Comparison of ENCODE assay signal across 10 cellular contexts in the genomic region with DNA sequence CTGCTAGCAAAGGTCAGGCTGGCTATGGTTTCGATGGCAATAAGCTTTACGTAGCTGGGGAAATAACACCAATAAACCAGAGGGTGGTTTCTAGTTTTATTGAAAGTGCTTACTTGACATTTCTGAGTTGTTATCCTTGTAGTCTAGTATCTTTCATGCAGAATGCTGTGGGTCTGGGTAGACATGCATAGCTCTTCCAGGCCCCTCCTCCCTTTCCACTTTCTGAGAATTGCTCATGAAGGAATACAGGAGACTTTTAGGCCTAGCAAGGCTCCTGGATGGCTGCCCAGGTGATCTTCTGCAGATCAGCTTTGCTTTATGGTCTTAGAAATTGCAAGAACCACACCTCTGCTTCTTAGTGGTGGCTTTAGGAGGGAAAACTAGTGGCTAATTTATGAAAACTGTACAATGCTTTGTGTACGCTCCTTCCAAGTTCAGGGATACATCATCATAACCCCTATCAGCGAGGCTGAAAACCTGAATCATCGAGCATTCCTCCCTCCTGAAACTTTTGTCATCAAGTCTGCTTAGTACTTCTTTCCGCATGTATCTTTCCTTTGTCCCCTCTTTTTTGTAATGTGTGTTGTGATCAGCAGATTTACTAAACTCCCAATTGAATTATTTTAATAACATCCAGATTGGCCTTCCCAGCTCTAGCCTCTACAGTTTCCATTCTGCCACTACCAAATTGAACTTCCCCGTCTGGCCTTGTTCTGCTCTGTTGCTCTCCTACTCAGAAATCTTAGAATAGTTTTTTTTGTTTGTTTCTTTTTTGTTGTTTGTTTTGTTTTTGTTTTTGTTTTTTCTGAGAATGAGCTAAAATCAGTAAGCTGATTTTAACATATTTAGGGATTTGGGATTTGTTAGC.
DNase-seq lines count a peak whose midpoint lies in the region; ATAC-seq and TF ChIP-seq lines count a peak whose summit lies in the region.
"Had no signal": no experiment of that assay in that cellular context is flagged by ENCODE, and none has a peak within 500 bp of the region (broad histone marks: within the 10 kb centered on the region; RNA-seq: fewer than 3 reads in every experiment).

No MANE protein-coding gene starts in this region.

- CTCF ChIA-PET in CD8-positive, alpha-beta T cell (lab: Charles Lee) = interaction anchor here (1.1 to 1.4 kb wide), 3 partner anchors 16 to 496 kb away, joined by 3 to 7 read pairs (median 4); no protein-coding TSS in a partner anchor

- DNase-seq in CD8-positive, alpha-beta T cell = no peak
- DNase-seq in NCI-H2196 treated with DMSO at 0.1 percent for 48 hours (lab: John Stamatoyannopoulos, UW; ENCODE audit: unreplicated experiment) = peak; percentile 43
- DNase-seq in effector memory CD4-positive, alpha-beta T cell = no peak
- DNase-seq in neural progenitor cell (ENCODE audit: low spot score) = no peak
- DNase-seq in NCI-H146 (lab: John Stamatoyannopoulos, UW) = no peak
- no peak for DNase-seq in caudate nucleus (lab: John Stamatoyannopoulos, UW)
- no peak for DNase-seq in foreskin melanocyte
- DNase-seq in stimulated activated CD4-positive, alpha-beta T cell treated with anti-CD3 and anti-CD28 coated beads, Interleukin-4, amount 100 ng/mL, for 4 hours = no peak
- DNase-seq: kidney, posterior cingulate gyrus had no signal

- H3K4me2 ChIP-seq in neural progenitor cell = no peak overlapping the region

- H3K36me3 Mint-ChIP-seq in CD8-positive, alpha-beta T cell = no peaks in the 10 kb centered on the region
- H3K36me3 Mint-ChIP-seq in neural progenitor cell = no peaks in the 10 kb centered on the region

- intact Hi-C loops in CD8-positive, alpha-beta T cell (cut with DNase I, micrococcal nuclease) = loop anchor here in 1 of 2 experiments (5.0 kb wide), 1 partner anchor 75 kb away; no protein-coding TSS in a partner anchor

- H3K27me3 ChIP-seq in CD8-positive, alpha-beta T cell (ENCODE audit: insufficient read depth, low read length) = no peaks in the 10 kb centered on the region
- no peaks in the 10 kb centered on the region for H3K27me3 ChIP-seq in effector memory CD4-positive, alpha-beta T cell (replicated peaks; ENCODE audit: control insufficient read depth, insufficient read depth, low read length, poor library complexity, severe bottlenecking)
- no peaks in the 10 kb centered on the region for H3K27me3 ChIP-seq in neural progenitor cell

- POLR2A ChIA-PET in CD8-positive, alpha-beta T cell (lab: Charles Lee) = interaction anchor here (0.6 to 1.7 kb wide), 8 partner anchors 9 to 524 kb away, joined by 3 to 7 read pairs (median 3); no protein-coding TSS in a partner anchor

- H2AFZ ChIP-seq in neural progenitor cell (replicated peaks) = no peak overlapping the region

- TF ChIP-seq CTCF in CD8-positive, alpha-beta T cell (IDR thresholded peaks at IDR 0.05) = no peak
- no peak for TF ChIP-seq CTCF in neural progenitor cell (IDR thresholded peaks at IDR 0.05)

- peaks cover 57% of the 10 kb centered on the region for H3K4me1 Mint-ChIP-seq in CD8-positive, alpha-beta T cell (ENCODE audit: low read depth)
- H3K4me1 Mint-ChIP-seq in neural progenitor cell = peaks cover 54% of the 10 kb centered on the region

- H3K9ac ChIP-seq in neural progenitor cell = no peak overlapping the region

- no peaks in the 10 kb centered on the region for H4K20me1 ChIP-seq in neural progenitor cell (ENCODE audit: low read depth)

- peak overlapping the region; percentile 89 for H3K27ac Mint-ChIP-seq in CD8-positive, alpha-beta T cell
- H3K27ac Mint-ChIP-seq in neural progenitor cell = peak overlapping the region; percentile 95

- no peaks in the 10 kb centered on the region for H3K79me2 ChIP-seq in neural progenitor cell (ENCODE audit: low read depth)

- H3F3A ChIP-seq in neural progenitor cell (ENCODE audit: low read depth) = peaks cover 11% of the 10 kb centered on the region

- no peak overlapping the region for H3K4me3 ChIP-seq in CD8-positive, alpha-beta T cell (ENCODE audit: low read depth, low read length)
- H3K4me3 ChIP-seq in effector memory CD4-positive, alpha-beta T cell (ENCODE audit: insufficient read depth, low read depth, low read length, poor library complexity, severe bottlenecking) = no peak overlapping the region
- no peak overlapping the region for H3K4me3 ChIP-seq in neural progenitor cell

- no peak overlapping the region for H3K27ac ChIP-seq in CD8-positive, alpha-beta T cell (ENCODE audit: low read depth, low read length)
- H3K27ac ChIP-seq in effector memory CD4-positive, alpha-beta T cell (ENCODE audit: insufficient read depth, low read length, poor library complexity, severe bottlenecking) = peak overlapping the region; percentile 35
- no peak overlapping the region for H3K27ac ChIP-seq in neural progenitor cell
- no peak overlapping the region for H3K27ac ChIP-seq in caudate nucleus (ENCODE audit: low read depth, low read length)

- H3K9me3 ChIP-seq in CD8-positive, alpha-beta T cell (ENCODE audit: low read length) = no peaks in the 10 kb centered on the region
- no peaks in the 10 kb centered on the region for H3K9me3 ChIP-seq in effector memory CD4-positive, alpha-beta T cell (ENCODE audit: control insufficient read depth, low read length)
- H3K9me3 ChIP-seq in neural progenitor cell (ENCODE audit: low read depth) = no peaks in the 10 kb centered on the region

- H3K4me1 ChIP-seq in CD8-positive, alpha-beta T cell (ENCODE audit: insufficient read depth, low read length) = peaks cover 38% of the 10 kb centered on the region
- H3K4me1 ChIP-seq in effector memory CD4-positive, alpha-beta T cell (ENCODE audit: control insufficient read depth, insufficient read depth, low read length, poor library complexity, severe bottlenecking) = peaks cover 21% of the 10 kb centered on the region
- H3K4me1 ChIP-seq in neural progenitor cell = peaks cover 26% of the 10 kb centered on the region

- no peaks in the 10 kb centered on the region for H3K36me3 ChIP-seq in CD8-positive, alpha-beta T cell (ENCODE audit: insufficient read depth, low read length)
- no peaks in the 10 kb centered on the region for H3K36me3 ChIP-seq in effector memory CD4-positive, alpha-beta T cell (ENCODE audit: control insufficient read depth, insufficient read depth, low read length)
- no peaks in the 10 kb centered on the region for H3K36me3 ChIP-seq in neural progenitor cell

- no peak for ATAC-seq in CD8-positive, alpha-beta T cell

- H3K9me3 Mint-ChIP-seq in CD8-positive, alpha-beta T cell = no peaks in the 10 kb centered on the region
- H3K9me3 Mint-ChIP-seq in neural progenitor cell = no peaks in the 10 kb centered on the region

- no peaks in the 10 kb centered on the region for H3K27me3 Mint-ChIP-seq in CD8-positive, alpha-beta T cell (ENCODE audit: low read depth)
- no peaks in the 10 kb centered on the region for H3K27me3 Mint-ChIP-seq in neural progenitor cell (ENCODE audit: insufficient read depth, low read depth)

- H3K4me3 Mint-ChIP-seq in CD8-positive, alpha-beta T cell = peak overlapping the region; percentile 13
- no peak overlapping the region for H3K4me3 Mint-ChIP-seq in neural progenitor cell
